21 cellular contexts compared by ENCODE assay signal in the genomic region with DNA sequence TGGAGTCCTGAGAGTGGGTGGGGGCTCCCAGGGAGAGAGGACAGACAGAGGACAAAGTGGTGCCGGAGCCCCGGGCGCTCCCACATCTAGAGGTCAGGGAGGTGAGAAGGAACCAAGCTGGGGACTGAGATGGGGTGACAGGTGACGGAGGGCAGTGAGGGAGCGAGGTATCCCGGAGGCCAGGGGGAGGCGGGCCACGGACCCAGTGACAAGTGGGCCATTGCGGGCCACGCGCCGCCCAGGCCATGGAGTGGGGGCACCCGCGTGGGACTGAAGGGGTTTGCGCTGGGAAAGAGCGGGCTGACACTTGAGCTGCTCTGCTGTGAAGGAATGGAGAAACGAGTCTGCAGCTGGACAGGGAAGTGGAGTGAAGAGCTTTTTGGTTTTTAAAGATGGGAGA. TPM values are rescaled to one million over a fixed set of nuclear protein-coding genes. Genes with fewer than 3 reads are reported as not detected.
DNase-seq lines count a peak whose midpoint lies in the region; ATAC-seq and TF ChIP-seq lines count a peak whose summit lies in the region.
"Had no signal": no experiment of that assay in that cellular context is flagged by ENCODE, and none has a peak within 500 bp of the region (broad histone marks: within the 10 kb centered on the region; RNA-seq: fewer than 3 reads in every experiment).

No MANE protein-coding gene starts in this region.

- no peaks in the 10 kb centered on the region for H3K27me3 ChIP-seq in GM23338 (ENCODE audit: insufficient read depth)
- no peaks in the 10 kb centered on the region for H3K27me3 ChIP-seq in neural progenitor cell
- H3K27me3 ChIP-seq in smooth muscle cell (ENCODE audit: low read depth): no peaks in the 10 kb centered on the region
- H3K27me3 ChIP-seq: dorsolateral prefrontal cortex, MG63 had no signal

- H3K27ac Mint-ChIP-seq in activated CD8-positive, alpha-beta memory T cell treated with anti-CD3 and anti-CD28 coated beads, Interleukin-2, amount 10 ng/mL, durations not matched to agents 7 days and 5 days: no peak overlapping the region
- H3K27ac Mint-ChIP-seq in GM23338: no peak overlapping the region
- peak overlapping the region; percentile 41 to 93 (median 86) for H3K27ac Mint-ChIP-seq in brain
- peak overlapping the region; percentile 27 for H3K27ac Mint-ChIP-seq in neural progenitor cell

- peak overlapping the region; percentile 29 for H3K4me3 Mint-ChIP-seq in activated CD8-positive, alpha-beta memory T cell treated with anti-CD3 and anti-CD28 coated beads, Interleukin-2, amount 10 ng/mL, durations not matched to agents 7 days and 5 days
- peak overlapping the region; percentile 40; the same call in 1 of the 3 replicates for H3K4me3 Mint-ChIP-seq in GM23338
- H3K4me3 Mint-ChIP-seq in brain: peak overlapping the region; percentile 74 to 94 (median 92)
- peak overlapping the region; percentile 95 for H3K4me3 Mint-ChIP-seq in neural progenitor cell

- H3K79me2 ChIP-seq in GM23338 (replicated peaks; ENCODE audit: insufficient read depth): peaks cover 9% of the 10 kb centered on the region
- peaks cover 19% of the 10 kb centered on the region for H3K79me2 ChIP-seq in neural progenitor cell (ENCODE audit: low read depth)
- H3K79me2 ChIP-seq in OCI-LY7 (ENCODE audit: insufficient read depth, low read depth, low read length): peaks cover 13% of the 10 kb centered on the region; the same call in 1 of the 2 replicates
- H3K79me2 ChIP-seq in smooth muscle cell (ENCODE audit: low read depth): peaks cover 19% of the 10 kb centered on the region

- peaks cover 34% of the 10 kb centered on the region for H3K4me1 Mint-ChIP-seq in activated CD8-positive, alpha-beta memory T cell treated with anti-CD3 and anti-CD28 coated beads, Interleukin-2, amount 10 ng/mL, durations not matched to agents 7 days and 5 days
- peaks cover 33% of the 10 kb centered on the region for H3K4me1 Mint-ChIP-seq in GM23338
- H3K4me1 Mint-ChIP-seq in brain: peaks cover 47% of the 10 kb centered on the region
- peaks cover 41% of the 10 kb centered on the region for H3K4me1 Mint-ChIP-seq in neural progenitor cell

- POLR2A ChIA-PET in OCI-LY7 (lab: Charles Lee): no interaction called here

- no peaks in the 10 kb centered on the region for H3K9me3 ChIP-seq in neural progenitor cell (ENCODE audit: low read depth)
- no peaks in the 10 kb centered on the region for H3K9me3 ChIP-seq in OCI-LY7 (ENCODE audit: low read length)
- H3K9me3 ChIP-seq in smooth muscle cell (replicated peaks; ENCODE audit: low read depth): no peaks in the 10 kb centered on the region
- H3K9me3 ChIP-seq: MG63, tibial artery had no signal

- intact Hi-C loops in OCI-LY7 (cut with micrococcal nuclease; ENCODE audit: unreplicated experiment): no loop called here

- CTCF ChIA-PET in activated CD8-positive, alpha-beta memory T cell treated with anti-CD3 and anti-CD28 coated beads, Interleukin-2, amount 10 ng/mL, durations not matched to agents 7 days and 5 days (lab: Charles Lee): interaction anchor here (1.7 to 7.5 kb wide), 2 partner anchors 11 to 25 kb away, joined by 5 to 47 read pairs; no protein-coding TSS in a partner anchor
- CTCF ChIA-PET in OCI-LY7 (lab: Charles Lee; ENCODE audit: unreplicated experiment): interaction anchor here (0.6 kb wide), 1 partner anchor 74 kb away, joined by 3 read pairs; no protein-coding TSS in a partner anchor

- no peak for TF ChIP-seq CTCF in GM23338 (conservative IDR thresholded peaks at IDR 0.05; ENCODE audit: low read depth in 2 of 2)
- no peak for TF ChIP-seq CTCF in brain (conservative IDR thresholded peaks at IDR 0.05)
- no peak for TF ChIP-seq CTCF in neural progenitor cell (IDR thresholded peaks at IDR 0.05)
- TF ChIP-seq CTCF in OCI-LY7 (conservative IDR thresholded peaks at IDR 0.05; ENCODE audit: low read length): no peak
- no peak for TF ChIP-seq CTCF in smooth muscle cell (IDR thresholded peaks at IDR 0.05; ENCODE audit: borderline replicate concordance, insufficient read depth, poor library complexity, severe bottlenecking)

- no peak overlapping the region for H3K4me2 ChIP-seq in GM23338
- H3K4me2 ChIP-seq in neural progenitor cell: no peak overlapping the region
- no peak overlapping the region for H3K4me2 ChIP-seq in OCI-LY7 (ENCODE audit: low read length)
- no peak overlapping the region for H3K4me2 ChIP-seq in smooth muscle cell

- H3K36me3 ChIP-seq in GM23338 (ENCODE audit: insufficient read depth): no peaks in the 10 kb centered on the region
- H3K36me3 ChIP-seq in neural progenitor cell: no peaks in the 10 kb centered on the region
- H3K36me3 ChIP-seq in OCI-LY7 (ENCODE audit: insufficient read depth, low read length): no peaks in the 10 kb centered on the region; the same call in 1 of the 2 replicates
- no peaks in the 10 kb centered on the region for H3K36me3 ChIP-seq in smooth muscle cell (ENCODE audit: low read depth)

- H3K9me3 Mint-ChIP-seq in activated CD8-positive, alpha-beta memory T cell treated with anti-CD3 and anti-CD28 coated beads, Interleukin-2, amount 10 ng/mL, durations not matched to agents 7 days and 5 days (ENCODE audit: low read depth): no peaks in the 10 kb centered on the region
- peaks cover 3% of the 10 kb centered on the region; the same call in 2 of the 3 replicates for H3K9me3 Mint-ChIP-seq in GM23338
- peaks cover 0 to 8% (median 0%) of the 10 kb centered on the region in 5 experiments for H3K9me3 Mint-ChIP-seq in brain
- H3K9me3 Mint-ChIP-seq in neural progenitor cell: no peaks in the 10 kb centered on the region

- no peaks in the 10 kb centered on the region for H3K27me3 Mint-ChIP-seq in activated CD8-positive, alpha-beta memory T cell treated with anti-CD3 and anti-CD28 coated beads, Interleukin-2, amount 10 ng/mL, durations not matched to agents 7 days and 5 days
- H3K27me3 Mint-ChIP-seq in GM23338 (ENCODE audit: insufficient read depth, low read depth, poor library complexity) (peaks cover 18% of the 10 kb centered on the region), brain (peaks cover 6% of the 10 kb centered on the region), neural progenitor cell (ENCODE audit: insufficient read depth, low read depth) (peaks cover 14% of the 10 kb centered on the region)

- no peak overlapping the region for H2AFZ ChIP-seq in GM23338
- H2AFZ ChIP-seq in neural progenitor cell (replicated peaks): no peak overlapping the region
- H2AFZ ChIP-seq in OCI-LY7 (ENCODE audit: low read length): no peak overlapping the region
- no peak overlapping the region for H2AFZ ChIP-seq in smooth muscle cell (ENCODE audit: low read depth)

- BruUV-seq in OCI-LY7 (replicated peaks; lab: Mats Ljungman, UMichigan): no TSS peak

- H3F3A ChIP-seq in GM23338 (replicated peaks; ENCODE audit: low read depth) (peaks cover 17% of the 10 kb centered on the region; the same call in 1 of the 2 replicates), neural progenitor cell (ENCODE audit: low read depth) (peaks cover 42% of the 10 kb centered on the region), smooth muscle cell (ENCODE audit: low read depth) (no peaks in the 10 kb centered on the region)

- H4K20me1 ChIP-seq in GM23338 (replicated peaks; ENCODE audit: insufficient read depth): no peaks in the 10 kb centered on the region
- H4K20me1 ChIP-seq in neural progenitor cell (ENCODE audit: low read depth): no peaks in the 10 kb centered on the region
- no peaks in the 10 kb centered on the region for H4K20me1 ChIP-seq in OCI-LY7 (ENCODE audit: insufficient read depth, low read length)
- no peaks in the 10 kb centered on the region for H4K20me1 ChIP-seq in smooth muscle cell (ENCODE audit: low read depth)

- peaks cover 5% of the 10 kb centered on the region; the same call in 1 of the 2 replicates for H3K4me1 ChIP-seq in GM23338 (ENCODE audit: insufficient read depth)
- H3K4me1 ChIP-seq in neural progenitor cell: peaks cover 32% of the 10 kb centered on the region
- peaks cover 25% of the 10 kb centered on the region for H3K4me1 ChIP-seq in OCI-LY7 (ENCODE audit: insufficient read depth, low read length, poor library complexity, severe bottlenecking)
- peaks cover 9% of the 10 kb centered on the region for H3K4me1 ChIP-seq in smooth muscle cell (ENCODE audit: low read depth)

- H3K9ac ChIP-seq in neural progenitor cell (no peak overlapping the region), smooth muscle cell (ENCODE audit: low read depth) (no peak overlapping the region)

- ATAC-seq in activated CD8-positive, alpha-beta memory T cell treated with anti-CD3 and anti-CD28 coated beads, Interleukin-2, amount 10 ng/mL, durations not matched to agents 7 days and 5 days: no peak
- ATAC-seq in GM23338: no peak
- ATAC-seq: left lobe of liver had no signal

- no peak for DNase-seq in activated CD8-positive, alpha-beta memory T cell treated with anti-CD3 and anti-CD28 coated beads, Interleukin-2, amount 10 ng/mL, durations not matched to agents 7 days and 5 days
- DNase-seq in activated CD8-positive, alpha-beta memory T cell treated with anti-CD3 and anti-CD28 coated beads, Interleukin-2, amount 50 U/mL, for 48 hours: no peak
- DNase-seq in GM23338 (ENCODE audit: low spot score): no peak
- DNase-seq in neural progenitor cell (ENCODE audit: low spot score): no peak
- no peak for DNase-seq in stimulated activated naive CD4-positive, alpha-beta T cell (lab: John Stamatoyannopoulos, UW)
- no peak for DNase-seq in OCI-LY7 (ENCODE audit: low spot score)
- no peak for DNase-seq in smooth muscle cell (lab: John Stamatoyannopoulos, UW; ENCODE audit: unreplicated experiment)
- DNase-seq: aorta, DMS 273 treated with DMSO at 0.1 percent for 48 hours, dorsolateral prefrontal cortex, hippocampal formation, MG63, NCI-H187 treated with DMSO at 0.1 percent for 48 hours, NCI-H510A treated with DMSO at 0.1 percent for 48 hours, OCI-M1, tibial artery had no signal

- H3K27ac ChIP-seq in GM23338 (ENCODE audit: low read depth) (no peak overlapping the region), neural progenitor cell (no peak overlapping the region), OCI-LY7 (ENCODE audit: low read depth, low read length, poor library complexity, severe bottlenecking) (no peak overlapping the region), smooth muscle cell (ENCODE audit: low read depth) (no peak overlapping the region)
- H3K27ac ChIP-seq: dorsolateral prefrontal cortex, SK-N-MC, tibial artery had no signal

- H3K9me2 ChIP-seq in GM23338 (ENCODE audit: insufficient read depth): no peaks in the 10 kb centered on the region
- H3K9me2 ChIP-seq in OCI-LY7 (ENCODE audit: insufficient read depth, low read length): no peaks in the 10 kb centered on the region

- H3K36me3 Mint-ChIP-seq in activated CD8-positive, alpha-beta memory T cell treated with anti-CD3 and anti-CD28 coated beads, Interleukin-2, amount 10 ng/mL, durations not matched to agents 7 days and 5 days: peaks cover 2% of the 10 kb centered on the region
- H3K36me3 Mint-ChIP-seq in GM23338 (ENCODE audit: low read depth) (peaks cover 9% of the 10 kb centered on the region; the same call in 2 of the 3 replicates), brain (no peaks in the 10 kb centered on the region), neural progenitor cell (peaks cover 2% of the 10 kb centered on the region)

- 90% methylated on average over 17 of the region's 17 CpGs for WGBS in smooth muscle cell (ENCODE audit: low lambda C conversion rate)

- no peak overlapping the region for H3K4me3 ChIP-seq in GM23338
- no peak overlapping the region for H3K4me3 ChIP-seq in neural progenitor cell
- no peak overlapping the region for H3K4me3 ChIP-seq in OCI-LY7 (ENCODE audit: low read depth, low read length, poor library complexity, severe bottlenecking)
- H3K4me3 ChIP-seq in smooth muscle cell: no peak overlapping the region
- H3K4me3 ChIP-seq: MG63, SK-N-MC, tibial artery had no signal

RNA-seq across cellular contexts. Expression of a gene that starts 2.6 kb away (rescaled TPM):
- total RNA-seq in activated CD8-positive, alpha-beta memory T cell treated with anti-CD3 and anti-CD28 coated beads, Interleukin-2, amount 10 ng/mL, durations not matched to agents 7 days and 5 days: 1 to 10 TPM; 8.8 to 8.9 TPM
- 10.7 and 12.7 TPM in 2 replicates for total RNA-seq in GM23338 (2014; rRNA removed; shearing (Covaris generic))
- polyA plus RNA-seq in GM23338 (2016; fragmentation: Nextera tagmentation; extraction: Ambion mirVana) (3.9 and 4.9 TPM in 2 replicates), brain (ENCODE audit: insufficient read depth, low read depth, low replicate concordance) (6.5 TPM), smooth muscle cell (1.3 and 2.0 TPM in 2 replicates)
- total RNA-seq in neural progenitor cell (ENCODE audit: low replicate concordance) (5.0 TPM in 1 of 2 replicates, not detected in the other), OCI-LY7 (2022) (8.6 and 10.6 TPM in 2 replicates), smooth muscle cell (2.4 and 2.6 TPM in 2 replicates)
- total RNA-seq in OCI-LY7 (2014; rRNA removed; shearing (Covaris generic)): 1.8 and 5.2 TPM in 2 replicates

RNA-seq across cellular contexts. Expression of a gene that starts 5.9 kb away (rescaled TPM):
- 10 to 100 TPM; 14.6 to 23.2 TPM for total RNA-seq in activated CD8-positive, alpha-beta memory T cell treated with anti-CD3 and anti-CD28 coated beads, Interleukin-2, amount 10 ng/mL, durations not matched to agents 7 days and 5 days
- 25.4 and 27.8 TPM in 2 replicates for total RNA-seq in GM23338 (2014; rRNA removed; shearing (Covaris generic))
- polyA plus RNA-seq in GM23338 (2016; fragmentation: Nextera tagmentation; extraction: Ambion mirVana): 39.6 and 45.5 TPM in 2 replicates
- 95.6 TPM for polyA plus RNA-seq in brain (ENCODE audit: insufficient read depth, low read depth, low replicate concordance)
- 16.2 and 49.2 TPM in 2 replicates for total RNA-seq in neural progenitor cell (ENCODE audit: low replicate concordance)
- 29.1 and 33.2 TPM in 2 replicates for total RNA-seq in OCI-LY7 (2014; rRNA removed; shearing (Covaris generic))
- 24.2 and 28.3 TPM in 2 replicates for total RNA-seq in OCI-LY7 (2022)
- 14.3 and 17.3 TPM in 2 replicates for total RNA-seq in smooth muscle cell
- 67.5 and 72.1 TPM in 2 replicates for polyA plus RNA-seq in smooth muscle cell

RNA-seq across cellular contexts. Expression of a gene that starts 9.2 kb away (rescaled TPM):
- total RNA-seq in activated CD8-positive, alpha-beta memory T cell treated with anti-CD3 and anti-CD28 coated beads, Interleukin-2, amount 10 ng/mL, durations not matched to agents 7 days and 5 days: under 1 TPM; 0.68 to 0.79 TPM
- 0.69 and 1.2 TPM in 2 replicates for total RNA-seq in GM23338 (2014; rRNA removed; shearing (Covaris generic))
- 0.14 and 0.23 TPM in 2 replicates for polyA plus RNA-seq in GM23338 (2016; fragmentation: Nextera tagmentation; extraction: Ambion mirVana)
- polyA plus RNA-seq in brain (ENCODE audit: insufficient read depth, low read depth, low replicate concordance): 2.6 TPM
- total RNA-seq in neural progenitor cell (ENCODE audit: low replicate concordance): 0.56 TPM in 1 of 2 replicates, not detected in the other
- 0.23 and 0.50 TPM in 2 replicates for total RNA-seq in OCI-LY7 (2014; rRNA removed; shearing (Covaris generic))
- total RNA-seq in OCI-LY7 (2022): 1.7 and 2.7 TPM in 2 replicates
- total RNA-seq in smooth muscle cell: 3.0 and 3.8 TPM in 2 replicates
- polyA plus RNA-seq in smooth muscle cell: 11.2 and 13.6 TPM in 2 replicates

RNA-seq across cellular contexts. Expression of a gene that starts 14.5 kb away (rescaled TPM):
- not detected for total RNA-seq in activated CD8-positive, alpha-beta memory T cell treated with anti-CD3 and anti-CD28 coated beads, Interleukin-2, amount 10 ng/mL, durations not matched to agents 7 days and 5 days
- 0.85 and 1.7 TPM in 2 replicates for total RNA-seq in GM23338 (2014; rRNA removed; shearing (Covaris generic))
- polyA plus RNA-seq in GM23338 (2016; fragmentation: Nextera tagmentation; extraction: Ambion mirVana) (2.1 and 3.4 TPM in 2 replicates), brain (ENCODE audit: insufficient read depth, low read depth, low replicate concordance) (3.1 TPM), smooth muscle cell (not detected in 2 replicates)
- total RNA-seq in neural progenitor cell (ENCODE audit: low replicate concordance) (not detected in 2 replicates), OCI-LY7 (2022) (not detected in 2 replicates), smooth muscle cell (not detected in 2 replicates)
- total RNA-seq in OCI-LY7 (2014; rRNA removed; shearing (Covaris generic)): not detected in 2 replicates
- total RNA-seq: aorta, left lobe of liver, myocyte, renal cortical epithelial cell had no signal
- polyA plus RNA-seq: aorta had no signal

RNA-seq across cellular contexts. Expression of a gene that starts 17.6 kb away (rescaled TPM):
- total RNA-seq in activated CD8-positive, alpha-beta memory T cell treated with anti-CD3 and anti-CD28 coated beads, Interleukin-2, amount 10 ng/mL, durations not matched to agents 7 days and 5 days: 10 to 100 TPM; 28.2 to 35.7 TPM
- 82.1 and 85.2 TPM in 2 replicates for total RNA-seq in GM23338 (2014; rRNA removed; shearing (Covaris generic))
- polyA plus RNA-seq in GM23338 (2016; fragmentation: Nextera tagmentation; extraction: Ambion mirVana) (62.6 and 76.5 TPM in 2 replicates), brain (ENCODE audit: insufficient read depth, low read depth, low replicate concordance) (43.8 TPM), smooth muscle cell (37.3 and 61.4 TPM in 2 replicates)
- total RNA-seq in neural progenitor cell (ENCODE audit: low replicate concordance) (14.8 and 34.4 TPM in 2 replicates), OCI-LY7 (2022) (37.0 and 37.7 TPM in 2 replicates), smooth muscle cell (47.3 and 56.5 TPM in 2 replicates)
- 89.5 and 115 TPM in 2 replicates for total RNA-seq in OCI-LY7 (2014; rRNA removed; shearing (Covaris generic))

Comparison
In these comparisons a context has a peak if more than half of its experiments do, and no peak if none do; other contexts are left out.
1. H3K27ac Mint-ChIP-seq: peak in brain (5 of 5) and neural progenitor cell (single experiment); none in activated CD8-positive, alpha-beta memory T cell treated with anti-CD3 and anti-CD28 coated beads, Interleukin-2, amount 10 ng/mL, durations not matched to agents 7 days and 5 days (single experiment) and GM23338 (single experiment).
2. H3K4me3 Mint-ChIP-seq: peak in every context shown above with its lines; median percentile 95 in neural progenitor cell; 92 in brain; 40 in GM23338; 29 in activated CD8-positive, alpha-beta memory T cell treated with anti-CD3 and anti-CD28 coated beads, Interleukin-2, amount 10 ng/mL, durations not matched to agents 7 days and 5 days.